Comparison of ENCODE assay signal across 17 cellular contexts in the genomic region with DNA sequence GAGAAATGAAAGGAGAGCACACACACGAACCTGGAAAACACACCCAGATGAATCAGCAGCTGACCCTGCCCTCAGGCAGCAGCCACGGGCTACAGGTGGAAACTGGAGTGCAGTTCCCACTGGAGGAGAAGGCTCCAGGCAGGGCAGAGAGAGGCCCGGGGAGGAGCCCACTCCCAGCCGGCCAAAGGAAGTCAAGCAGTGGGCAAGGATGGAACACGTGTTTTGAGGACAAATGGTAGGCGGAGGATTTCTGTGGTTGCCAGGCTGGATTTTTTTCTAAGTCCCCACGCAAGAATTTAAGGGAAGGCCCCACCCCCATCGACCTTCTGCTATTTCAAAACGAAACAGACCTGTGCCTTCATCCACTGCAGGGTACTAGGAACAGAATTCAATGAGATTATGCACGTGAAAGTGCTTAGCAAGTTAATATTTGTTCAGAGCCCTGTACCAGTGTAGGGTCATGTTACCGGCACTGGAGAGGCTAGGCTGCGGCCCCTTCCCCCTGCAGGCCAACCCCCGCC. TPM values are rescaled to one million over a fixed set of nuclear protein-coding genes. Genes with fewer than 3 reads are reported as not detected.
DNase-seq lines count a peak whose midpoint lies in the region; ATAC-seq, FAIRE-seq and TF ChIP-seq lines count a peak whose summit lies in the region.
"Had no signal": no experiment of that assay in that cellular context is flagged by ENCODE, and none has a peak within 500 bp of the region (broad histone marks: within the 10 kb centered on the region; RNA-seq: fewer than 3 reads in every experiment).

No MANE protein-coding gene starts in this region.

- H3K9me3 Mint-ChIP-seq in activated naive CD8-positive, alpha-beta T cell treated with anti-CD3 and anti-CD28 coated beads, Interleukin-2, amount 50 U/mL, for 24 hours = no peaks in the 10 kb centered on the region
- H3K9me3 Mint-ChIP-seq: naive thymus-derived CD8-positive, alpha-beta T cell had no signal

- H3K4me1 ChIP-seq in duodenal mucosa (ENCODE audit: control insufficient read depth in 1 of 2, insufficient read depth in 2 of 2, low read length in 2 of 2) (peaks cover 67 to 75% of the 10 kb centered on the region in 2 donors), mucosa of rectum (ENCODE audit: control insufficient read depth in 2 of 2, insufficient read depth in 2 of 2, low read length in 2 of 2) (peaks cover 47 to 74% of the 10 kb centered on the region in 2 donors), ascending aorta (peaks cover 0 to 7% of the 10 kb centered on the region in 2 donors)
- H3K4me1 ChIP-seq: SJCRH30 had no signal

- H3K27ac ChIP-seq in duodenal mucosa (ENCODE audit: low read depth, low read length) (peak overlapping the region; percentile 45), mucosa of rectum (ENCODE audit: low read depth in 2 of 2, low read length in 2 of 2) (peak overlapping the region; percentile 89 to 93), ascending aorta (no peak overlapping the region)
- H3K27ac ChIP-seq: prostate gland, SJCRH30 had no signal

- no peak overlapping the region for H3K27ac Mint-ChIP-seq in activated naive CD8-positive, alpha-beta T cell treated with anti-CD3 and anti-CD28 coated beads, Interleukin-2, amount 50 U/mL, for 24 hours
- H3K27ac Mint-ChIP-seq: naive thymus-derived CD8-positive, alpha-beta T cell had no signal

- H3K27me3 Mint-ChIP-seq in activated naive CD8-positive, alpha-beta T cell treated with anti-CD3 and anti-CD28 coated beads, Interleukin-2, amount 50 U/mL, for 24 hours = peaks cover 76% of the 10 kb centered on the region

- intact Hi-C loops in ascending aorta (cut with DNase I) = no loop called here

- H3K9ac ChIP-seq in duodenal mucosa (ENCODE audit: low read depth in 1 of 2, low read length in 2 of 2) (peak overlapping the region in 1 of 2 donors; percentile 14), mucosa of rectum (ENCODE audit: low read depth in 1 of 2, low read length in 2 of 2) (peak overlapping the region in 1 of 2 donors; percentile 56)

- no peak for ATAC-seq in activated naive CD8-positive, alpha-beta T cell treated with anti-CD3 and anti-CD28 coated beads, Interleukin-2, amount 50 U/mL, for 24 hours
- ATAC-seq in HG02973 (IDR thresholded peaks at IDR 0.05; ENCODE audit: unreplicated experiment) = no peak
- ATAC-seq: naive thymus-derived CD8-positive, alpha-beta T cell had no signal

- peak overlapping the region; percentile 11 to 22 for H3K4me3 ChIP-seq in duodenal mucosa (ENCODE audit: low read depth in 1 of 2, low read length in 2 of 2)
- H3K4me3 ChIP-seq in mucosa of rectum (ENCODE audit: low read length in 2 of 2) = no peak overlapping the region
- no peak overlapping the region for H3K4me3 ChIP-seq in ascending aorta
- H3K4me3 ChIP-seq: prostate gland, SJCRH30 had no signal

- H3K4me3 Mint-ChIP-seq in activated naive CD8-positive, alpha-beta T cell treated with anti-CD3 and anti-CD28 coated beads, Interleukin-2, amount 50 U/mL, for 24 hours = no peak overlapping the region
- H3K4me3 Mint-ChIP-seq: naive thymus-derived CD8-positive, alpha-beta T cell had no signal

- DNase-seq in COLO668 (lab: John Stamatoyannopoulos, UW; ENCODE audit: unreplicated experiment) = peak; percentile 61
- DNase-seq in NCI-H510A (lab: John Stamatoyannopoulos, UW) = peak; percentile 29
- DNase-seq in activated naive CD8-positive, alpha-beta T cell treated with anti-CD3 and anti-CD28 coated beads, Interleukin-2, amount 50 U/mL, for 24 hours = no peak
- no peak for DNase-seq in ascending aorta (ENCODE audit: low spot score in 2 of 2)
- no peak for DNase-seq in H54 (ENCODE audit: insufficient read length, low spot score)
- DNase-seq: activated CD4-positive, alpha-beta T cell treated with anti-CD3 and anti-CD28 coated beads, Interleukin-2, amount 50 U/mL, for 1 hour; COR-L47; erythroblast; GDM1; Kasumi-1; naive thymus-derived CD8-positive, alpha-beta T cell; SJCRH30; substantia nigra had no signal

- TF ChIP-seq CTCF in ascending aorta (IDR thresholded peaks at IDR 0.05) = no peak

- H3K27me3 ChIP-seq in duodenal mucosa (ENCODE audit: control insufficient read depth in 1 of 2, insufficient read depth in 2 of 2, low read length in 2 of 2) (peaks cover 4 to 7% of the 10 kb centered on the region in 2 donors), mucosa of rectum (ENCODE audit: control insufficient read depth in 2 of 2, insufficient read depth in 2 of 2, low read length in 2 of 2) (peaks cover 2 to 8% of the 10 kb centered on the region in 2 donors), ascending aorta (no peaks in the 10 kb centered on the region)
- H3K27me3 ChIP-seq: SJCRH30 had no signal

- H3K9me3 ChIP-seq in duodenal mucosa (ENCODE audit: control insufficient read depth in 1 of 2, low read length in 2 of 2) = no peaks in the 10 kb centered on the region
- no peaks in the 10 kb centered on the region for H3K9me3 ChIP-seq in mucosa of rectum (ENCODE audit: control insufficient read depth in 2 of 2, low read length in 2 of 2)
- no peaks in the 10 kb centered on the region for H3K9me3 ChIP-seq in ascending aorta
- H3K9me3 ChIP-seq: prostate gland, SJCRH30 had no signal

- no peak for TF ChIP-seq POLR2A in H54 (IDR thresholded peaks at IDR 0.05; ENCODE audit: low read depth, low read length)

- H3K4me1 Mint-ChIP-seq in activated naive CD8-positive, alpha-beta T cell treated with anti-CD3 and anti-CD28 coated beads, Interleukin-2, amount 50 U/mL, for 24 hours = peaks cover 5% of the 10 kb centered on the region

- no peak for FAIRE-seq in H54 (lab: Jason Lieb, UNC)

- H3K36me3 ChIP-seq in duodenal mucosa (ENCODE audit: control insufficient read depth in 1 of 2, insufficient read depth in 2 of 2, low read length in 2 of 2) (no peaks in the 10 kb centered on the region), mucosa of rectum (ENCODE audit: control insufficient read depth in 2 of 2, insufficient read depth in 2 of 2, low read length in 2 of 2) (no peaks in the 10 kb centered on the region), ascending aorta (no peaks in the 10 kb centered on the region)
- H3K36me3 ChIP-seq: prostate gland, SJCRH30 had no signal

- H3K36me3 Mint-ChIP-seq in activated naive CD8-positive, alpha-beta T cell treated with anti-CD3 and anti-CD28 coated beads, Interleukin-2, amount 50 U/mL, for 24 hours (ENCODE audit: low read depth) = no peaks in the 10 kb centered on the region
- H3K36me3 Mint-ChIP-seq: naive thymus-derived CD8-positive, alpha-beta T cell had no signal

RNA-seq across cellular contexts. Expression of gene EPB41L4B, which starts 6.8 kb away (rescaled TPM):
- not detected for total RNA-seq in ascending aorta
- total RNA-seq: naive thymus-derived CD8-positive, alpha-beta T cell had no signal

Comparison
In these comparisons a context has a peak if more than half of its experiments do, and no peak if none do; other contexts are left out.
1. DNase-seq: peak in COLO668 (single experiment) and NCI-H510A (single experiment); none in activated naive CD8-positive, alpha-beta T cell treated with anti-CD3 and anti-CD28 coated beads, Interleukin-2, amount 50 U/mL, for 24 hours (single experiment), ascending aorta (0 of 2) and H54 (single experiment).
2. H3K27ac ChIP-seq: peak in duodenal mucosa (single experiment) and mucosa of rectum (2 of 2); none in ascending aorta (0 of 2).
3. H3K4me3 ChIP-seq: peak in duodenal mucosa (2 of 2); none in mucosa of rectum (0 of 2) and ascending aorta (0 of 2).